ENCODE assay signal across 26 cellular contexts in genomic region chr2:97706112-97706511, GRCh38.
"Had no signal": no experiment of that assay in that cellular context is flagged by ENCODE, and none has a peak within 500 bp of the region (broad histone marks: within the 10 kb centered on the region; RNA-seq: fewer than 3 reads in every experiment).

No MANE protein-coding gene starts in this region.

- H3K4me3 ChIP-seq: adrenal gland, breast epithelium, MG63, Peyer's patch, SJCRH30 had no signal

- H3K4me1 ChIP-seq: adrenal gland, breast epithelium, SJCRH30 had no signal

- H3K36me3 Mint-ChIP-seq: activated naive CD8-positive, alpha-beta T cell had no signal

- DNase-seq: activated CD4-positive, alpha-beta memory T cell treated with anti-CD3 and anti-CD28 coated beads for 36 hours; activated CD4-positive, alpha-beta T cell treated with anti-CD3 and anti-CD28 coated beads, Interleukin-2, amount 10 ng/mL, durations not matched to agents 7 days and 5 days; activated CD4-positive, CD25-positive, alpha-beta regulatory T cell; activated CD8-positive, alpha-beta memory T cell treated with anti-CD3 and anti-CD28 coated beads, Interleukin-2, amount 50 U/mL, for 4 hours; activated gamma-delta T cell; activated naive CD4-positive, alpha-beta T cell treated with anti-CD3 and anti-CD28 coated beads for 36 hours; activated T-cell treated with anti-CD3 and anti-CD28 coated beads, Interleukin-2, amount 50 U/mL, for 1 hour; caudate nucleus; MG63; MV-4-11; NCI-H1092 treated with DMSO at 0.1 percent for 48 hours; NCI-H1436; NCI-H1694 treated with DMSO at 0.1 percent for 48 hours; NCI-H2081; NCI-H524; Right ventricle myocardium superior; SJCRH30; SK-N-SH; T-helper 1 cell had no signal

- H3K27ac Mint-ChIP-seq: activated CD4-positive, alpha-beta memory T cell treated with anti-CD3 and anti-CD28 coated beads for 36 hours; activated CD4-positive, alpha-beta T cell treated with anti-CD3 and anti-CD28 coated beads, Interleukin-2, amount 10 ng/mL, durations not matched to agents 7 days and 5 days; activated naive CD4-positive, alpha-beta T cell treated with anti-CD3 and anti-CD28 coated beads for 36 hours; activated naive CD8-positive, alpha-beta T cell; activated T-helper 17 cell treated with anti-CD3 and anti-CD28 coated beads, Interleukin-2, amount 50 U/mL, for 72 hours had no signal

- H3K9me3 Mint-ChIP-seq: activated CD4-positive, alpha-beta memory T cell treated with anti-CD3 and anti-CD28 coated beads for 36 hours; activated CD4-positive, alpha-beta T cell treated with anti-CD3 and anti-CD28 coated beads, Interleukin-2, amount 10 ng/mL, durations not matched to agents 7 days and 5 days; activated naive CD4-positive, alpha-beta T cell treated with anti-CD3 and anti-CD28 coated beads for 36 hours; activated T-helper 17 cell treated with anti-CD3 and anti-CD28 coated beads, Interleukin-2, amount 50 U/mL, for 72 hours had no signal

- H3K27me3 Mint-ChIP-seq: activated CD4-positive, alpha-beta memory T cell treated with anti-CD3 and anti-CD28 coated beads for 36 hours; activated naive CD8-positive, alpha-beta T cell; activated T-helper 17 cell treated with anti-CD3 and anti-CD28 coated beads, Interleukin-2, amount 50 U/mL, for 72 hours had no signal

- H3K4me3 Mint-ChIP-seq: activated CD4-positive, alpha-beta memory T cell treated with anti-CD3 and anti-CD28 coated beads for 36 hours; activated CD4-positive, alpha-beta T cell treated with anti-CD3 and anti-CD28 coated beads, Interleukin-2, amount 10 ng/mL, durations not matched to agents 7 days and 5 days; activated naive CD4-positive, alpha-beta T cell treated with anti-CD3 and anti-CD28 coated beads for 36 hours; activated naive CD8-positive, alpha-beta T cell; activated T-helper 17 cell treated with anti-CD3 and anti-CD28 coated beads, Interleukin-2, amount 50 U/mL, for 72 hours had no signal

- ATAC-seq: activated T-helper 17 cell treated with anti-CD3 and anti-CD28 coated beads, Interleukin-2, amount 50 U/mL, for 72 hours had no signal

- H3K27me3 ChIP-seq: adrenal gland, breast epithelium, MG63, Peyer's patch, SJCRH30 had no signal

- H3K36me3 ChIP-seq: adrenal gland, breast epithelium, MG63, Peyer's patch, SJCRH30 had no signal

- H3K27ac ChIP-seq: adrenal gland, breast epithelium, Peyer's patch, RWPE1, SJCRH30, VCaP had no signal

- H3K9me3 ChIP-seq: adrenal gland, breast epithelium, MG63, Peyer's patch, SJCRH30, SK-N-SH had no signal
